In the genomic region with DNA sequence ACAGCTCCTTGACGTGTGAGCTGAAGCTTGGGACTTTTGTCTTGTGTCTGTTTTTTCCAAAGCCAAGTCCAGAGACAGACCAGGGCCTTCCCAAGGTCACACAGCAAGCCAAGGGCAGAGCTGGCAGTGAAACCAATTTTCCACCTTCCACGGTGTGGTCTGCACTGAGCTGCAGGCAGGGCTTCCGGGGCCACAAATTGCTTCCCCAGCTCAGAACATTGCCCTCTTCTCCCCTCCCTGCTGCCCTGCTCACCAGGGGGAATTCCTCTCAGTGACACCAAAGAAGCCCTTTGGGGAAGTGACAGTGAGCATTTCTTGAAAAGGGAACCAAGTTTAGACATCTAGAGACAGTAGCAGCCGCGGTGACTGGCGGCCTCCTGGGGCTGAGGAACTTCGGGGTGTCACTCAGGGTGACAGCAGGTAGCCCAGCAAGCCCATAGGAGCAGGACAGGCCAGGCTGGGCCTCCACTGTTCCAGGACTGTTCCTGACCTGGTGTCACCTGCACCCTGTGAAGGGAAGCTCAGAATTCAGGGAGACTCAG, we compare ENCODE assay signal across 9 cellular contexts. TPM values are rescaled to one million over a fixed set of nuclear protein-coding genes. Genes with fewer than 3 reads are reported as not detected.
DNase-seq lines count a peak whose midpoint lies in the region; ATAC-seq and TF ChIP-seq lines count a peak whose summit lies in the region.
"Had no signal": no experiment of that assay in that cellular context is flagged by ENCODE, and none has a peak within 500 bp of the region (broad histone marks: within the 10 kb centered on the region; RNA-seq: fewer than 3 reads in every experiment).

No MANE protein-coding gene starts in this region.

- no peaks in the 10 kb centered on the region; the same call in 1 of the 2 replicates for H4K20me1 ChIP-seq in GM23338 (replicated peaks; ENCODE audit: insufficient read depth)

- peak; percentile 69 for ATAC-seq in GM18867 (IDR thresholded peaks at IDR 0.05; ENCODE audit: unreplicated experiment)
- peak; percentile 56 for ATAC-seq in HG02981 (IDR thresholded peaks at IDR 0.05; ENCODE audit: unreplicated experiment)
- no peak for ATAC-seq in GM23338

- in situ Hi-C loops in transverse colon (cut with MboI; ENCODE audit: low pct_ligation_motif_present in 1 of 4, low pct_unique_long_range_greater_than_20kb in 1 of 4, low sequenced_read_pairs in 3 of 4): loop anchor here in 1 of 4 donors (25.0 kb wide), 2 partner anchors 247 to 378 kb away; no protein-coding TSS in a partner anchor

- intact Hi-C loops in activated naive CD4-positive, alpha-beta T cell treated with anti-CD3 and anti-CD28 coated beads for 36 hours (cut with micrococcal nuclease): loop anchor here (1.0 to 10.0 kb wide), 5 partner anchors 13 to 1041 kb away; a partner anchor contains a TSS
- intact Hi-C loops in transverse colon (cut with DNase I; ENCODE audit: low total_unique reads): loop anchor here (5.0 kb wide), 1 partner anchor 383 kb away; no protein-coding TSS in a partner anchor

- TF ChIP-seq CTCF in transverse colon (IDR thresholded peaks at IDR 0.05) (no peak), GM23338 (conservative IDR thresholded peaks at IDR 0.05; ENCODE audit: low read depth in 2 of 2) (no peak)

- no peak for TF ChIP-seq POLR2A in transverse colon (IDR thresholded peaks at IDR 0.05)

- H3K27me3 Mint-ChIP-seq in activated naive CD4-positive, alpha-beta T cell treated with anti-CD3 and anti-CD28 coated beads for 36 hours (ENCODE audit: low read depth): no peaks in the 10 kb centered on the region
- peaks cover 12% of the 10 kb centered on the region for H3K27me3 Mint-ChIP-seq in GM23338 (ENCODE audit: insufficient read depth, low read depth, poor library complexity)

- H3K4me2 ChIP-seq in GM23338: no peak overlapping the region

- no peaks in the 10 kb centered on the region for H3K36me3 ChIP-seq in mucosa of rectum (ENCODE audit: control insufficient read depth in 2 of 2, insufficient read depth in 2 of 2, low read length in 2 of 2)
- no peaks in the 10 kb centered on the region for H3K36me3 ChIP-seq in transverse colon
- H3K36me3 ChIP-seq in GM23338 (ENCODE audit: insufficient read depth): no peaks in the 10 kb centered on the region

- CTCF ChIA-PET in activated naive CD4-positive, alpha-beta T cell treated with anti-CD3 and anti-CD28 coated beads for 36 hours (lab: Charles Lee): interaction anchor here (0.6 to 13.2 kb wide), 13 partner anchors 8 to 573 kb away, joined by 3 to 258 read pairs (median 5); no protein-coding TSS in a partner anchor

- TF ChIP-seq EP300 in transverse colon (IDR thresholded peaks at IDR 0.05; ENCODE audit: low read depth): no peak

- no peaks in the 10 kb centered on the region for H3K79me2 ChIP-seq in GM23338 (replicated peaks; ENCODE audit: insufficient read depth)

- peaks cover 58% of the 10 kb centered on the region for H3K4me1 Mint-ChIP-seq in activated naive CD4-positive, alpha-beta T cell treated with anti-CD3 and anti-CD28 coated beads for 36 hours (ENCODE audit: low read depth)
- peaks cover 40% of the 10 kb centered on the region for H3K4me1 Mint-ChIP-seq in GM23338

- H3F3A ChIP-seq in GM23338 (replicated peaks; ENCODE audit: low read depth): no peaks in the 10 kb centered on the region

- H3K4me3 Mint-ChIP-seq in activated naive CD4-positive, alpha-beta T cell treated with anti-CD3 and anti-CD28 coated beads for 36 hours: peak overlapping the region; percentile 35
- H3K4me3 Mint-ChIP-seq in GM23338: no peak overlapping the region

- peak overlapping the region in 1 of 2 donors; percentile 37 for H3K4me3 ChIP-seq in mucosa of rectum (ENCODE audit: low read length in 2 of 2)
- H3K4me3 ChIP-seq in transverse colon: no peak overlapping the region
- no peak overlapping the region for H3K4me3 ChIP-seq in GM23338
- H3K4me3 ChIP-seq: psoas muscle had no signal

- H3K4me1 ChIP-seq in mucosa of rectum (ENCODE audit: control insufficient read depth in 2 of 2, insufficient read depth in 2 of 2, low read length in 2 of 2): peaks cover 37 to 43% of the 10 kb centered on the region in 2 donors
- peaks cover 25 to 63% (median 49%) of the 10 kb centered on the region in 4 donors for H3K4me1 ChIP-seq in transverse colon
- H3K4me1 ChIP-seq in GM23338 (ENCODE audit: insufficient read depth): peaks cover 13% of the 10 kb centered on the region; the same call in 1 of the 2 replicates
- H3K4me1 ChIP-seq: psoas muscle had no signal

- H3K36me3 Mint-ChIP-seq in activated naive CD4-positive, alpha-beta T cell treated with anti-CD3 and anti-CD28 coated beads for 36 hours (ENCODE audit: low read depth): no peaks in the 10 kb centered on the region
- H3K36me3 Mint-ChIP-seq in GM23338 (ENCODE audit: low read depth): no peaks in the 10 kb centered on the region

- peak overlapping the region; percentile 87 to 88 for H3K27ac ChIP-seq in mucosa of rectum (ENCODE audit: low read depth in 2 of 2, low read length in 2 of 2)
- peak overlapping the region; percentile 75 to 79 (median 76) for H3K27ac ChIP-seq in transverse colon
- no peak overlapping the region for H3K27ac ChIP-seq in GM23338 (ENCODE audit: low read depth)
- H3K27ac ChIP-seq: psoas muscle had no signal

- H3K27ac Mint-ChIP-seq in activated naive CD4-positive, alpha-beta T cell treated with anti-CD3 and anti-CD28 coated beads for 36 hours: peak overlapping the region; percentile 95
- no peak overlapping the region; the same call in 1 of the 2 replicates for H3K27ac Mint-ChIP-seq in GM23338

- no peaks in the 10 kb centered on the region for H3K9me3 Mint-ChIP-seq in activated naive CD4-positive, alpha-beta T cell treated with anti-CD3 and anti-CD28 coated beads for 36 hours
- no peaks in the 10 kb centered on the region for H3K9me3 Mint-ChIP-seq in GM23338

- peak; percentile 79 for DNase-seq in SIG-M5 (lab: John Stamatoyannopoulos, UW)
- peak; percentile 92 for DNase-seq in activated naive CD4-positive, alpha-beta T cell treated with anti-CD3 and anti-CD28 coated beads for 36 hours
- DNase-seq in transverse colon: peak; percentile 55
- no peak for DNase-seq in GM23338 (ENCODE audit: low spot score)
- no peak for DNase-seq in NCI-H146 treated with DMSO at 0.1 percent for 48 hours (lab: John Stamatoyannopoulos, UW; ENCODE audit: unreplicated experiment)

- no peaks in the 10 kb centered on the region for H3K9me2 ChIP-seq in GM23338 (ENCODE audit: insufficient read depth)

- no peaks in the 10 kb centered on the region for H3K9me3 ChIP-seq in mucosa of rectum (ENCODE audit: control insufficient read depth in 2 of 2, low read length in 2 of 2)
- H3K9me3 ChIP-seq in transverse colon: no peaks in the 10 kb centered on the region
- H3K9me3 ChIP-seq: psoas muscle had no signal

- H2AFZ ChIP-seq in GM23338: no peak overlapping the region

- peak overlapping the region; percentile 32 to 34 for H3K9ac ChIP-seq in mucosa of rectum (ENCODE audit: low read depth in 1 of 2, low read length in 2 of 2)

- H3K27me3 ChIP-seq in mucosa of rectum (ENCODE audit: control insufficient read depth in 2 of 2, insufficient read depth in 2 of 2, low read length in 2 of 2): no peaks in the 10 kb centered on the region
- no peaks in the 10 kb centered on the region for H3K27me3 ChIP-seq in transverse colon
- H3K27me3 ChIP-seq in GM23338 (ENCODE audit: insufficient read depth): no peaks in the 10 kb centered on the region

- WGBS in transverse colon (ENCODE audit: low coverage in 1 of 2), 2 donors: 42% methylated on average over 7 of the region's 7 CpGs; no CpG with 5 or more reads in 1 of the 2 donors

TF ChIP-seq in GM23338, 12 proteins besides CTCF, POLR2A, EP300 and RAD21 (continues in another document):
- no peak for TF ChIP-seq EZH2phosphoT487 (IDR thresholded peaks at IDR 0.05; ENCODE audit: unreplicated experiment)

RNA-seq across cellular contexts. Expression of a gene that starts 9.2 kb away (rescaled TPM):
- total RNA-seq in activated naive CD4-positive, alpha-beta T cell treated with anti-CD3 and anti-CD28 coated beads for 36 hours: 1 to 10 TPM in 1 of 2 experiments, not detected in 1; 1.1 TPM
- total RNA-seq in transverse colon: 1 to 10 TPM in 2 of 4 donors, under 1 TPM in 1, not detected in 1; 0.64 to 1.2 (median 1.1) TPM
- 0.12 and 0.59 TPM in 2 replicates for total RNA-seq in GM23338 (2014; rRNA removed; shearing (Covaris generic))
- 0.12 and 1.4 TPM in 2 replicates for polyA plus RNA-seq in GM23338 (2016; fragmentation: Nextera tagmentation; extraction: Ambion mirVana)

RNA-seq across cellular contexts. Expression of a gene that starts 18.3 kb away (rescaled TPM):
- under 1 TPM; 0.17 to 0.30 TPM for total RNA-seq in activated naive CD4-positive, alpha-beta T cell treated with anti-CD3 and anti-CD28 coated beads for 36 hours
- 1 to 10 TPM; 2.9 to 5.8 (median 3.3) TPM for total RNA-seq in transverse colon
- total RNA-seq in GM23338 (2014; rRNA removed; shearing (Covaris generic)): 0.17 and 0.19 TPM in 2 replicates
- polyA plus RNA-seq in GM23338 (2016; fragmentation: Nextera tagmentation; extraction: Ambion mirVana): 0.28 TPM in 1 of 2 replicates, not detected in the other

Comparison
In these comparisons a context has a peak if more than half of its experiments do, and no peak if none do; other contexts are left out.
1. DNase-seq: peak in SIG-M5 (single experiment), activated naive CD4-positive, alpha-beta T cell treated with anti-CD3 and anti-CD28 coated beads for 36 hours (single experiment) and transverse colon (single experiment); none in GM23338 (single experiment) and NCI-H146 treated with DMSO at 0.1 percent for 48 hours (single experiment).